27 cellular contexts compared by ENCODE assay signal in the genomic region with DNA sequence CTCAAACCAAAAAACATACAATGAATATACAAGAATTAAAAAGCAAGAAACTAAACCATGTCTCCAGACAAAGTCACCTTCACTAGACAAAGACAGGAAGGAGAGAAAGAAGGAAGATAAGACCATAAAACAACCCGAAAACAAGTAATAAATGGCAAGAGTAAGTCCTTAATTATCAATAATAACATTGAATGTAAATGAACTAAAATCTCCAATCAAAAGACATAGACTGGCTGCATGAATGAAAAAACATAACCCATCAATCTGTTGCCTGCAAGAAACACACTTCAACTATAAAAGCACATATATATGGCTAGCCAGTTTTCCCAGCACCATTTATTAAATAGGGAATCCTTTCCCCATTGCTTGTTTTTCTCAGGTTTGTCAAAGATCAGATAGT.
"Had no signal": no experiment of that assay in that cellular context is flagged by ENCODE, and none has a peak within 500 bp of the region (broad histone marks: within the 10 kb centered on the region; RNA-seq: fewer than 3 reads in every experiment).

No MANE protein-coding gene starts in this region.

- ATAC-seq: stimulated activated effector memory CD8-positive, alpha-beta T cell treated with anti-CD3 and anti-CD28 coated beads, Interleukin-12 subunit alpha, Interleukin-12 subunit beta, amount 100 ng/mL, for 72 hours; stimulated activated memory B cell treated with anti-CD40 and anti-IgM and Interleukin-4, amounts not matched to agents 10 μg/mL and 1 μg/mL and 100 μg/mL, for 72 hours; stimulated activated naive B cell treated with anti-CD40 and anti-IgM and Interleukin-4, amounts not matched to agents 10 μg/mL and 1 μg/mL and 100 μg/mL, for 72 hours; stimulated activated naive CD8-positive, alpha-beta T cell treated with anti-CD3 and anti-CD28 coated beads, Interleukin-15, amount 100 ng/mL, for 72 hours; stimulated activated naive CD8-positive, alpha-beta T cell treated with anti-CD3 and anti-CD28 coated beads, Interleukin-15, Interleukin-2, amounts not matched to agents 100 U/mL and 50 U/mL, for 24 hours; upper lobe of right lung had no signal

- H3K36me3 ChIP-seq: stomach, suprapubic skin, thoracic aorta, thyroid gland, tibial artery, tibial nerve, transverse colon, upper lobe of left lung, upper lobe of right lung, uterus, vagina had no signal

- FAIRE-seq: urothelium cell line had no signal

- H3K4me3 ChIP-seq: stomach, suprapubic skin, testis, thoracic aorta, thyroid gland, tibial artery, tibial nerve, transverse colon, upper lobe of left lung, upper lobe of right lung, uterus, vagina had no signal

- H3K4me1 ChIP-seq: stomach, suprapubic skin, testis, thyroid gland, tibial artery, tibial nerve, transverse colon, upper lobe of left lung, upper lobe of right lung, uterus, vagina had no signal

- DNase-seq: stimulated activated CD4-positive, alpha-beta T cell treated with anti-CD3 and anti-CD28 coated beads, Interleukin-2, amount 100 ng/mL, for 48 hours; stimulated activated CD4-positive, alpha-beta T cell treated with anti-CD3 and anti-CD28 coated beads, Interleukin-4, amount 100 ng/mL, for 1 hour; stimulated activated CD4-positive, alpha-beta T cell treated with anti-CD3 and anti-CD28 coated beads, Interleukin-4, amount 100 ng/mL, for 24 hours; stimulated activated CD4-positive, alpha-beta T cell treated with anti-CD3 and anti-CD28 coated beads, Interleukin-4, amount 100 ng/mL, for 4 hours; stimulated activated CD8-positive, alpha-beta memory T cell treated with anti-CD3 and anti-CD28 coated beads, Interleukin-4, amount 100 ng/mL, for 48 hours; stimulated activated naive B cell treated with anti-CD40 and anti-IgM and Interleukin-4, amounts not matched to agents 10 μg/mL and 1 μg/mL and 100 μg/mL, for 72 hours; stimulated activated naive CD4-positive, alpha-beta T cell; stimulated activated naive CD4-positive, alpha-beta T cell treated with Interleukin-2 at 50 U/mL for 16 hours; stimulated activated naive CD8-positive, alpha-beta T cell treated with anti-CD3 and anti-CD28 coated beads, Interleukin-15, amount 100 ng/mL, for 72 hours; stimulated activated naive CD8-positive, alpha-beta T cell treated with anti-CD3 and anti-CD28 coated beads, Interleukin-15, Interleukin-2, amounts not matched to agents 100 U/mL and 50 U/mL, for 24 hours; stomach; substantia nigra; testis; thyroid gland; tibial artery; transverse colon; trophoblast cell; upper lobe of left lung; upper lobe of right lung; uterus had no signal

- H3K27me3 ChIP-seq: stomach, suprapubic skin, testis, thyroid gland, tibial artery, tibial nerve, transverse colon, upper lobe of left lung, upper lobe of right lung, uterus, vagina had no signal

- H3K27ac ChIP-seq: stomach, suprapubic skin, testis, thoracic aorta, thyroid gland, tibial artery, tibial nerve, transverse colon, upper lobe of left lung, upper lobe of right lung, uterus, vagina had no signal

- H3K9me3 ChIP-seq: testis, thyroid gland, transverse colon, upper lobe of right lung, uterus had no signal
